In the genomic region with DNA sequence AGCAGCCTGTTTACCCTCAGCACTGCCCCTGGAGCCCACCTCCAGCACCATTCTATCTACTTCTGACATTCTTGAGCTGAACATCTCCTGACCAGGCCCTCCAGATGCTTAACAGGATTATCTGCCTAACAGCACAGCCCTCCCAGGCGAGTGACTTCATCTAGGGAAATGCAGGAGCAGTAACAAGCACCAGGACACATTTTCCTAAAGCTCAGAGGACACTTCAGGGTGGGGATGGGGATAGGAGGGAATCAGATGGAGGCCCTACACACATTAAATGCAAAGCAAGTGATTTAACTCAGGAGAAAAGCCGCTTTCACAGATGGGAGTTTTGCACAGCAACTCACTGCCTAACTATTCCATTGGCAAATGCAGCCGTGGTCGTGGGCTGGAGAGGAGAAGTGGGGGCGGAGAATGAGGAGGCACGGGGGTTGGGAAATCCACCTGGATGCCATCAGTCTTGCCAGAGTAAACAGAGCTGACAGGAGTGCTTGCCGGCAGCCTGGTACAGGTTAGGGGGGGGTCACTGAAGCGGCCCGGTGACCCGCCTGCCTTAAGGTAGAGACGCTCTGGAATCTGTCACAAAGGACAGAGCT, we compare ENCODE assay signal across 1 cellular context.
TF ChIP-seq lines count a peak whose summit lies in the region.

No MANE protein-coding gene starts in this region.

TF ChIP-seq in HepG2, 621 proteins besides CTCF, POLR2A, EP300 and RAD21:
- TF ChIP-seq, protein P1, sequence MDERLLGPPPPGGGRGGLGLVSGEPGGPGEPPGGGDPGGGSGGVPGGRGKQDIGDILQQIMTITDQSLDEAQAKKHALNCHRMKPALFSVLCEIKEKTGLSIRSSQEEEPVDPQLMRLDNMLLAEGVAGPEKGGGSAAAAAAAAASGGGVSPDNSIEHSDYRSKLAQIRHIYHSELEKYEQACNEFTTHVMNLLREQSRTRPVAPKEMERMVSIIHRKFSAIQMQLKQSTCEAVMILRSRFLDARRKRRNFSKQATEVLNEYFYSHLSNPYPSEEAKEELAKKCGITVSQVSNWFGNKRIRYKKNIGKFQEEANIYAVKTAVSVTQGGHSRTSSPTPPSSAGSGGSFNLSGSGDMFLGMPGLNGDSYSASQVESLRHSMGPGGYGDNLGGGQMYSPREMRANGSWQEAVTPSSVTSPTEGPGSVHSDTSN (CRISPR knock-in tag; IDR thresholded peaks at IDR 0.05), result peak; percentile 60; the same call in 1 of the 2 replicates
- TF ChIP-seq, protein P2, sequence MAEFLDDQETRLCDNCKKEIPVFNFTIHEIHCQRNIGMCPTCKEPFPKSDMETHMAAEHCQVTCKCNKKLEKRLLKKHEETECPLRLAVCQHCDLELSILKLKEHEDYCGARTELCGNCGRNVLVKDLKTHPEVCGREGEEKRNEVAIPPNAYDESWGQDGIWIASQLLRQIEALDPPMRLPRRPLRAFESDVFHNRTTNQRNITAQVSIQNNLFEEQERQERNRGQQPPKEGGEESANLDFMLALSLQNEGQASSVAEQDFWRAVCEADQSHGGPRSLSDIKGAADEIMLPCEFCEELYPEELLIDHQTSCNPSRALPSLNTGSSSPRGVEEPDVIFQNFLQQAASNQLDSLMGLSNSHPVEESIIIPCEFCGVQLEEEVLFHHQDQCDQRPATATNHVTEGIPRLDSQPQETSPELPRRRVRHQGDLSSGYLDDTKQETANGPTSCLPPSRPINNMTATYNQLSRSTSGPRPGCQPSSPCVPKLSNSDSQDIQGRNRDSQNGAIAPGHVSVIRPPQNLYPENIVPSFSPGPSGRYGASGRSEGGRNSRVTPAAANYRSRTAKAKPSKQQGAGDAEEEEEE (CRISPR knock-in tag; IDR thresholded peaks at IDR 0.05; ENCODE audit: borderline replicate concordance), result no peak
- TF ChIP-seq ZNF317 (CRISPR knock-in tag; IDR thresholded peaks at IDR 0.05) (no peak), ZSCAN22 (CRISPR knock-in tag; IDR thresholded peaks at IDR 0.05) (peak; percentile 94), MEIS1 (CRISPR knock-in tag; IDR thresholded peaks at IDR 0.05; ENCODE audit: borderline replicate concordance) (peak; percentile 42; the same call in 1 of the 2 replicates), SAP130 (CRISPR knock-in tag; IDR thresholded peaks at IDR 0.05; ENCODE audit: low read depth) (no peak), FOXA1 (IDR thresholded peaks at IDR 0.05) (no peak), FOXA1 (CRISPR knock-in tag; IDR thresholded peaks at IDR 0.05) (peak; percentile 59), ZNF607 (CRISPR knock-in tag; IDR thresholded peaks at IDR 0.05; ENCODE audit: borderline replicate concordance) (no peak), SNAPC2 (CRISPR knock-in tag; IDR thresholded peaks at IDR 0.05) (no peak), ZNF891 (CRISPR knock-in tag; IDR thresholded peaks at IDR 0.05) (no peak), MEIS2 (CRISPR knock-in tag; IDR thresholded peaks at IDR 0.05) (peak; percentile 88; the same call in 1 of the 2 replicates), ZNF432 (CRISPR knock-in tag; IDR thresholded peaks at IDR 0.05; ENCODE audit: borderline replicate concordance) (no peak), FOXA3 (CRISPR knock-in tag; IDR thresholded peaks at IDR 0.05) (0 out of 2 replicates have a peak, but pooled peaks have one; percentile 11), HOXA5 (CRISPR knock-in tag; IDR thresholded peaks at IDR 0.05) (peak; percentile 99), NFYB (CRISPR knock-in tag; IDR thresholded peaks at IDR 0.05) (no peak), MIXL1 (CRISPR knock-in tag; IDR thresholded peaks at IDR 0.05) (no peak), SAFB2 (CRISPR knock-in tag; IDR thresholded peaks at IDR 0.05; ENCODE audit: borderline replicate concordance, low read depth) (no peak), HOXD1 (CRISPR knock-in tag; IDR thresholded peaks at IDR 0.05) (peak; percentile 99), MXD4 (CRISPR knock-in tag; IDR thresholded peaks at IDR 0.05) (no peak)
- TF ChIP-seq, protein P3, sequence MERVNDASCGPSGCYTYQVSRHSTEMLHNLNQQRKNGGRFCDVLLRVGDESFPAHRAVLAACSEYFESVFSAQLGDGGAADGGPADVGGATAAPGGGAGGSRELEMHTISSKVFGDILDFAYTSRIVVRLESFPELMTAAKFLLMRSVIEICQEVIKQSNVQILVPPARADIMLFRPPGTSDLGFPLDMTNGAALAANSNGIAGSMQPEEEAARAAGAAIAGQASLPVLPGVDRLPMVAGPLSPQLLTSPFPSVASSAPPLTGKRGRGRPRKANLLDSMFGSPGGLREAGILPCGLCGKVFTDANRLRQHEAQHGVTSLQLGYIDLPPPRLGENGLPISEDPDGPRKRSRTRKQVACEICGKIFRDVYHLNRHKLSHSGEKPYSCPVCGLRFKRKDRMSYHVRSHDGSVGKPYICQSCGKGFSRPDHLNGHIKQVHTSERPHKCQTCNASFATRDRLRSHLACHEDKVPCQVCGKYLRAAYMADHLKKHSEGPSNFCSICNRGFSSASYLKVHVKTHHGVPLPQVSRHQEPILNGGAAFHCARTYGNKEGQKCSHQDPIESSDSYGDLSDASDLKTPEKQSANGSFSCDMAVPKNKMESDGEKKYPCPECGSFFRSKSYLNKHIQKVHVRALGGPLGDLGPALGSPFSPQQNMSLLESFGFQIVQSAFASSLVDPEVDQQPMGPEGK (CRISPR knock-in tag; IDR thresholded peaks at IDR 0.05), result peak; percentile 50; the same call in 1 of the 2 replicates
- TF ChIP-seq, protein P4, sequence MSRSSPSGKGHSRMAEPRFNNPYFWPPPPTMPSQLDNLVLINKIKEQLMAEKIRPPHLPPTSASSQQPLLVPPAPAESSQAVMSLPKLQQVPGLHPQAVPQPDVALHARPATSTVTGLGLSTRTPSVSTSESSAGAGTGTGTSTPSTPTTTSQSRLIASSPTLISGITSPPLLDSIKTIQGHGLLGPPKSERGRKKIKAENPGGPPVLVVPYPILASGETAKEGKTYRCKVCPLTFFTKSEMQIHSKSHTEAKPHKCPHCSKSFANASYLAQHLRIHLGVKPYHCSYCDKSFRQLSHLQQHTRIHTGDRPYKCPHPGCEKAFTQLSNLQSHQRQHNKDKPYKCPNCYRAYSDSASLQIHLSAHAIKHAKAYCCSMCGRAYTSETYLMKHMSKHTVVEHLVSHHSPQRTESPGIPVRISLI (CRISPR knock-in tag; IDR thresholded peaks at IDR 0.05; ENCODE audit: borderline replicate concordance), result no peak
- TF ChIP-seq, protein P5, sequence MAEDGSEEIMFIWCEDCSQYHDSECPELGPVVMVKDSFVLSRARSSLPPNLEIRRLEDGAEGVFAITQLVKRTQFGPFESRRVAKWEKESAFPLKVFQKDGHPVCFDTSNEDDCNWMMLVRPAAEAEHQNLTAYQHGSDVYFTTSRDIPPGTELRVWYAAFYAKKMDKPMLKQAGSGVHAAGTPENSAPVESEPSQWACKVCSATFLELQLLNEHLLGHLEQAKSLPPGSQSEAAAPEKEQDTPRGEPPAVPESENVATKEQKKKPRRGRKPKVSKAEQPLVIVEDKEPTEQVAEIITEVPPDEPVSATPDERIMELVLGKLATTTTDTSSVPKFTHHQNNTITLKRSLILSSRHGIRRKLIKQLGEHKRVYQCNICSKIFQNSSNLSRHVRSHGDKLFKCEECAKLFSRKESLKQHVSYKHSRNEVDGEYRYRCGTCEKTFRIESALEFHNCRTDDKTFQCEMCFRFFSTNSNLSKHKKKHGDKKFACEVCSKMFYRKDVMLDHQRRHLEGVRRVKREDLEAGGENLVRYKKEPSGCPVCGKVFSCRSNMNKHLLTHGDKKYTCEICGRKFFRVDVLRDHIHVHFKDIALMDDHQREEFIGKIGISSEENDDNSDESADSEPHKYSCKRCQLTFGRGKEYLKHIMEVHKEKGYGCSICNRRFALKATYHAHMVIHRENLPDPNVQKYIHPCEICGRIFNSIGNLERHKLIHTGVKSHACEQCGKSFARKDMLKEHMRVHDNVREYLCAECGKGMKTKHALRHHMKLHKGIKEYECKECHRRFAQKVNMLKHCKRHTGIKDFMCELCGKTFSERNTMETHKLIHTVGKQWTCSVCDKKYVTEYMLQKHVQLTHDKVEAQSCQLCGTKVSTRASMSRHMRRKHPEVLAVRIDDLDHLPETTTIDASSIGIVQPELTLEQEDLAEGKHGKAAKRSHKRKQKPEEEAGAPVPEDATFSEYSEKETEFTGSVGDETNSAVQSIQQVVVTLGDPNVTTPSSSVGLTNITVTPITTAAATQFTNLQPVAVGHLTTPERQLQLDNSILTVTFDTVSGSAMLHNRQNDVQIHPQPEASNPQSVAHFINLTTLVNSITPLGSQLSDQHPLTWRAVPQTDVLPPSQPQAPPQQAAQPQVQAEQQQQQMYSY (CRISPR knock-in tag; IDR thresholded peaks at IDR 0.05), result no peak
- TF ChIP-seq, protein P6, sequence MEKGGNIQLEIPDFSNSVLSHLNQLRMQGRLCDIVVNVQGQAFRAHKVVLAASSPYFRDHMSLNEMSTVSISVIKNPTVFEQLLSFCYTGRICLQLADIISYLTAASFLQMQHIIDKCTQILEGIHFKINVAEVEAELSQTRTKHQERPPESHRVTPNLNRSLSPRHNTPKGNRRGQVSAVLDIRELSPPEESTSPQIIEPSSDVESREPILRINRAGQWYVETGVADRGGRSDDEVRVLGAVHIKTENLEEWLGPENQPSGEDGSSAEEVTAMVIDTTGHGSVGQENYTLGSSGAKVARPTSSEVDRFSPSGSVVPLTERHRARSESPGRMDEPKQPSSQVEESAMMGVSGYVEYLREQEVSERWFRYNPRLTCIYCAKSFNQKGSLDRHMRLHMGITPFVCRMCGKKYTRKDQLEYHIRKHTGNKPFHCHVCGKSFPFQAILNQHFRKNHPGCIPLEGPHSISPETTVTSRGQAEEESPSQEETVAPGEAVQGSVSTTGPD (CRISPR knock-in tag; IDR thresholded peaks at IDR 0.05), result 0 out of 2 replicates have a peak, but pooled peaks have one; percentile 45
TF ChIP-seq in HepG2: peak in this region for 10.
